In the genomic region with DNA sequence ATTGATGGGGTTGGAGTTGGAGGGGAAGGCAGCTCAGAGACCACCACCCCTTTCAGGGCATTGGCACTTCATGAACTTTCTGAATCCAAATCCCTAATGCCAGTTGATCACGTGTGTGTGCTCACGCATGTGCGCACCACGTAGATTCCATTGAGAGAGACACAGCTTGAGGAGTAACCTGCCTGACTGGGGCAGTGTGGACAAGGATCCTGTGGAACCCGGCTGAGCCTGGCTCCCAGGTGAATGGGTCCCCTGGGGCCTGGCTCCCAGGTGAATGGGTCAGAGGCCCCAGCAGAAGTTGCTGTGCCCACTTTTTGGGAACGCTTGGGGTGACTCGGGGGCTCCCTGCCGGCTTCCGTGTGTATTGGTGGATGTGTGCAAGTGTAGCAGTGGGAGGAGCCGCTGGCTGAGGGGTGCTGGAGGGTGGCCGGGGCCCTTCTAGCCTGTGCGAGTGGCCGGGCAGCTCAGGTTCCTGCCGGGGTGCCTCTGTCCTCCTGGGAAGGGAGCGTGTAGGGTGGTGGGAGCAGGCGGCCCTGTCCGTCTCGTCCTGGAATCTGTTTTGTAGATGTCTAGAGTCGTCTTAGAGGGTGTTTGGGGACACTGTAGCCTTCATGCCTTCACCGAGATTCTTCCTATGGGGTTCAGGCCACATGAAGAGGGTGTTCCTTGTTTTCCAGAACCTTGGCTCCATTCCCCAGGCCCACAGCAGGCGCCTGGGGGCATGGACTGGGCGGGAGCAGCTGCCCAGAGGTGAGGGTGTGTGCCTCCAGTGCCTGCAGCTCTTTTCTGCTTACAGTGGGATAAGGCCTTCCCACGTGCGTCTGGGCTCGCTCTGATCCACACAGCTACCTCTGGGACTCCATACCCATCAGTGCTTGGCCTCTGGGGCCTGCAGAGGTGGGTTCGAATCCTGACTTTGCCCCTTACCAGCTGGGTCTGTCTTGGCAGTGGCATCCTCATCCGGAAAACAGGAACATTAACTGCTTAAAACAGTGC, we compare ENCODE assay signal across 9 cellular contexts. TPM values are rescaled to one million over a fixed set of nuclear protein-coding genes. Genes with fewer than 3 reads are reported as not detected.
DNase-seq lines count a peak whose midpoint lies in the region; TF ChIP-seq lines count a peak whose summit lies in the region.
"Had no signal": no experiment of that assay in that cellular context is flagged by ENCODE, and none has a peak within 500 bp of the region (broad histone marks: within the 10 kb centered on the region; RNA-seq: fewer than 3 reads in every experiment).

No MANE protein-coding gene starts in this region.

- peaks cover 36% of the 10 kb centered on the region for H3K79me2 ChIP-seq in OCI-LY1 (ENCODE audit: insufficient read depth, low read length)

- H3K4me1 ChIP-seq in CD4-positive, alpha-beta memory T cell (ENCODE audit: insufficient read depth, low read length), result peaks cover 78% of the 10 kb centered on the region
- H3K4me1 ChIP-seq in OCI-LY1 (ENCODE audit: insufficient read depth, low read length, severe bottlenecking) (peaks cover 83% of the 10 kb centered on the region), endodermal cell (ENCODE audit: control insufficient read depth, insufficient read depth, low read length) (peaks cover 7% of the 10 kb centered on the region), neuronal stem cell (ENCODE audit: control insufficient read depth in 2 of 2, insufficient read depth in 1 of 2, low read depth in 1 of 2, low read length in 2 of 2) (peaks cover 37 to 47% of the 10 kb centered on the region in 2 donors)

- H4K91ac ChIP-seq in neuronal stem cell (ENCODE audit: low read depth, low read length, poor library complexity), result no peak overlapping the region

- no peak overlapping the region for H4K8ac ChIP-seq in neuronal stem cell (ENCODE audit: low read depth, low read length)

- no peaks in the 10 kb centered on the region for H3K27me3 ChIP-seq in CD4-positive, alpha-beta memory T cell (ENCODE audit: insufficient read depth, low read length)
- H3K27me3 ChIP-seq in OCI-LY1 (ENCODE audit: insufficient read depth, low read length), result no peaks in the 10 kb centered on the region
- H3K27me3 ChIP-seq in endodermal cell (ENCODE audit: control insufficient read depth, insufficient read depth, low read length, poor library complexity, severe bottlenecking), result peaks cover 16% of the 10 kb centered on the region
- H3K27me3 ChIP-seq in neuronal stem cell (ENCODE audit: control insufficient read depth in 3 of 3, insufficient read depth in 3 of 3, low read depth in 1 of 3, low read length in 3 of 3), result peaks cover 0 to 16% (median 6%) of the 10 kb centered on the region in 3 experiments

- H3K4me2 ChIP-seq in OCI-LY1 (ENCODE audit: low read length) (peak overlapping the region; percentile 95), neuronal stem cell (ENCODE audit: insufficient read depth, low read length, poor library complexity, severe bottlenecking) (no peak overlapping the region)
- H3K4me2 ChIP-seq: smooth muscle cell had no signal

- peaks cover 0 to 9% (median 0%) of the 10 kb centered on the region in 8 donors for H3K9me3 Mint-ChIP-seq in CD4-positive, alpha-beta memory T cell
- no peaks in the 10 kb centered on the region for H3K9me3 Mint-ChIP-seq in endodermal cell

- peaks cover 0 to 3% of the 10 kb centered on the region in 2 donors for H3K27me3 Mint-ChIP-seq in CD4-positive, alpha-beta memory T cell
- peaks cover 12% of the 10 kb centered on the region for H3K27me3 Mint-ChIP-seq in endodermal cell (ENCODE audit: insufficient read depth)

- intact Hi-C loops in CD4-positive, alpha-beta memory T cell (cut with micrococcal nuclease), result loop anchor here (5.0 to 10.0 kb wide), 7 partner anchors 223 to 1773 kb away; a partner anchor contains a TSS

- H3K14ac ChIP-seq in neuronal stem cell (ENCODE audit: low read length), result no peak overlapping the region

- H3K36me3 Mint-ChIP-seq in CD4-positive, alpha-beta memory T cell, result peaks cover 55 to 76% of the 10 kb centered on the region in 2 donors
- peaks cover 43% of the 10 kb centered on the region for H3K36me3 Mint-ChIP-seq in endodermal cell (ENCODE audit: low read depth)

- WGBS in endodermal cell (ENCODE audit: insufficient coverage in 1 of 2, insufficient read length in 1 of 2), 2 experiments, result 87 to 93% methylated on average over 21 to 27 of the region's 27 CpGs
- no CpG with 5 or more reads among the region's 27 CpGs for WGBS in neuronal stem cell (ENCODE audit: extremely low coverage in 2 of 2, insufficient read length in 2 of 2, insufficient replicate concordance in 1 of 2), 2 donors

- CTCF ChIA-PET in CD4-positive, alpha-beta memory T cell (lab: Charles Lee; ENCODE audit: partially characterized antibody), result interaction anchor here (7.7 to 8.1 kb wide), 2 partner anchors 13 to 40 kb away, joined by 45 to 92 read pairs; no protein-coding TSS in a partner anchor

- no peak overlapping the region for H2AFZ ChIP-seq in OCI-LY1 (ENCODE audit: low read length)
- H2AFZ ChIP-seq in neuronal stem cell (ENCODE audit: low read length), result no peak overlapping the region

- POLR2A ChIA-PET in CD4-positive, alpha-beta memory T cell (lab: Charles Lee; ENCODE audit: partially characterized antibody), result interaction anchor here (0.9 to 6.6 kb wide), 3 partner anchors 9 to 41 kb away, joined by 3 to 117 read pairs (median 17); no protein-coding TSS in a partner anchor

- H2AK5ac ChIP-seq in neuronal stem cell (ENCODE audit: low read depth, low read length), result peak overlapping the region; percentile 88

- H3K4me3 Mint-ChIP-seq in CD4-positive, alpha-beta memory T cell, result peak overlapping the region; percentile 91 to 100 (median 97)
- H3K4me3 Mint-ChIP-seq in endodermal cell, result no peak overlapping the region

- peaks cover 40% of the 10 kb centered on the region for H3K36me3 ChIP-seq in CD4-positive, alpha-beta memory T cell (ENCODE audit: insufficient read depth, low read length)
- peaks cover 70% of the 10 kb centered on the region for H3K36me3 ChIP-seq in OCI-LY1 (ENCODE audit: insufficient read depth, low read length)
- H3K36me3 ChIP-seq in endodermal cell (ENCODE audit: control insufficient read depth, insufficient read depth, low read length), result peaks cover 26% of the 10 kb centered on the region
- peaks cover 18 to 65% of the 10 kb centered on the region in 2 donors for H3K36me3 ChIP-seq in neuronal stem cell (replicated peaks in 1 of 2; ENCODE audit: control insufficient read depth in 2 of 2, insufficient read depth in 2 of 2, low read length in 2 of 2)

- H3K9ac ChIP-seq in OCI-LY1 (ENCODE audit: low read length) (peak overlapping the region; percentile 84), endodermal cell (ENCODE audit: extremely low read depth, low read length, poor library complexity, severe bottlenecking) (no peak overlapping the region), neuronal stem cell (ENCODE audit: low read depth, low read length, poor library complexity) (peak overlapping the region; percentile 2)

- no peak overlapping the region for H3K4ac ChIP-seq in neuronal stem cell (ENCODE audit: low read length)

- H2BK120ac ChIP-seq in neuronal stem cell (ENCODE audit: low read depth, low read length), result no peak overlapping the region

- no peak for TF ChIP-seq CTCF in OCI-LY1 (IDR thresholded peaks at IDR 0.05; ENCODE audit: low read length)
- no peak for TF ChIP-seq CTCF in endodermal cell (conservative IDR thresholded peaks at IDR 0.05)

- peak overlapping the region in 1 of 2 donors; percentile 99 for H3K4me3 ChIP-seq in CD4-positive, alpha-beta memory T cell (ENCODE audit: low read length in 2 of 2)
- H3K4me3 ChIP-seq in OCI-LY1 (ENCODE audit: low read depth, low read length, poor library complexity, severe bottlenecking) (peak overlapping the region; percentile 74), endodermal cell (ENCODE audit: low read length) (no peak overlapping the region), neuronal stem cell (ENCODE audit: low read length in 2 of 2) (peak overlapping the region in 1 of 2 donors; percentile 99)
- H3K4me3 ChIP-seq: smooth muscle cell had no signal

- H3K23ac ChIP-seq in neuronal stem cell (ENCODE audit: low read depth, low read length, poor library complexity), result no peak overlapping the region

- H3F3A ChIP-seq in OCI-LY1 (ENCODE audit: insufficient read depth, low read length), result peaks cover 12% of the 10 kb centered on the region; the same call in 1 of the 2 replicates

- peak overlapping the region; percentile 59 for H3K18ac ChIP-seq in neuronal stem cell (ENCODE audit: low read length)

- H3K27ac ChIP-seq in CD4-positive, alpha-beta memory T cell (ENCODE audit: low read depth, low read length), result peak overlapping the region; percentile 84
- H3K27ac ChIP-seq in OCI-LY1 (ENCODE audit: low read depth, low read length, poor library complexity, severe bottlenecking) (peak overlapping the region; percentile 97), endodermal cell (ENCODE audit: low read depth, low read length) (peak overlapping the region; percentile 10), neuronal stem cell (replicated peaks; ENCODE audit: low read length) (no peak overlapping the region)

- H2BK15ac ChIP-seq in neuronal stem cell (ENCODE audit: low read length), result peak overlapping the region; percentile 84

- no peak overlapping the region for H2BK12ac ChIP-seq in neuronal stem cell (ENCODE audit: low read length)

- no peaks in the 10 kb centered on the region for H3K9me2 ChIP-seq in OCI-LY1 (ENCODE audit: low read depth, low read length)

- H3K27ac Mint-ChIP-seq in CD4-positive, alpha-beta memory T cell, result peak overlapping the region; percentile 97 to 100 (median 99)
- peak overlapping the region; percentile 55 for H3K27ac Mint-ChIP-seq in endodermal cell

- no peaks in the 10 kb centered on the region for H4K20me1 ChIP-seq in OCI-LY1 (ENCODE audit: insufficient read depth, low read length)

- no peak for DNase-seq in CD4-positive, alpha-beta memory T cell
- no peak for DNase-seq in endodermal cell
- DNase-seq in neuronal stem cell (ENCODE audit: low spot score), result no peak
- DNase-seq in GM19238 (ENCODE audit: insufficient read length, low spot score), result no peak
- DNase-seq in NAMALWA (ENCODE audit: low spot score), result no peak
- DNase-seq in DMS153 treated with DMSO at 0.1 percent for 48 hours (lab: John Stamatoyannopoulos, UW; ENCODE audit: unreplicated experiment), result no peak
- DNase-seq in SKM-1 (lab: John Stamatoyannopoulos, UW; ENCODE audit: unreplicated experiment), result no peak

- H2BK5ac ChIP-seq in neuronal stem cell (ENCODE audit: low read length), result no peak overlapping the region

- H3K9me3 ChIP-seq in CD4-positive, alpha-beta memory T cell (ENCODE audit: control insufficient read depth in 1 of 2, low read length in 2 of 2), result no peaks in the 10 kb centered on the region
- no peaks in the 10 kb centered on the region for H3K9me3 ChIP-seq in OCI-LY1 (ENCODE audit: low read length)
- H3K9me3 ChIP-seq in endodermal cell (ENCODE audit: control insufficient read depth, low read length), result no peaks in the 10 kb centered on the region
- peaks cover 0 to 2% of the 10 kb centered on the region in 2 donors for H3K9me3 ChIP-seq in neuronal stem cell (replicated peaks in 1 of 2; ENCODE audit: control insufficient read depth in 2 of 2, insufficient read depth in 1 of 2, low read depth in 1 of 2, low read length in 2 of 2)

- H3K4me1 Mint-ChIP-seq in CD4-positive, alpha-beta memory T cell, result peaks cover 45 to 89% (median 64%) of the 10 kb centered on the region in 4 donors
- peaks cover 18% of the 10 kb centered on the region for H3K4me1 Mint-ChIP-seq in endodermal cell

- H3K79me1 ChIP-seq in neuronal stem cell (ENCODE audit: low read depth, low read length), result peaks cover 16% of the 10 kb centered on the region

RNA-seq across cellular contexts. Expression of a gene that starts 3.2 kb away (rescaled TPM):
- 10 to 100 TPM; 76.0 to 79.6 TPM for total RNA-seq in CD4-positive, alpha-beta memory T cell
- 10 to 100 TPM; 33.1 to 97.8 TPM for polyA plus RNA-seq in CD4-positive, alpha-beta memory T cell
- 10 to 100 TPM; 29.0 to 30.2 TPM for total RNA-seq in endodermal cell
- polyA plus RNA-seq in endodermal cell (2013, experiment 1 of 2), result 58.7 TPM
- 59.5 TPM for polyA plus RNA-seq in endodermal cell (2013, experiment 2 of 2)
- polyA plus RNA-seq in neuronal stem cell (2013, experiment 1 of 2), result 38.4 TPM
- polyA plus RNA-seq in neuronal stem cell (2013, experiment 2 of 2), result 40.3 TPM

RNA-seq across cellular contexts. Expression of a gene that starts 43.3 kb away (rescaled TPM):
- 10 to 100 TPM; 30.9 to 33.8 TPM for total RNA-seq in CD4-positive, alpha-beta memory T cell
- 10 to 100 TPM; 31.7 to 43.9 TPM for polyA plus RNA-seq in CD4-positive, alpha-beta memory T cell
- total RNA-seq in endodermal cell, result 10 to 100 TPM; 41.2 to 43.8 TPM
- 46.4 TPM for polyA plus RNA-seq in endodermal cell (2013, experiment 1 of 2)
- 42.3 TPM for polyA plus RNA-seq in endodermal cell (2013, experiment 2 of 2)
- 21.8 TPM for polyA plus RNA-seq in neuronal stem cell (2013, experiment 1 of 2)
- polyA plus RNA-seq in neuronal stem cell (2013, experiment 2 of 2), result 21.8 TPM
